In genomic region chr7:98085674-98086073, GRCh38 we compare ENCODE assay signal across 1 cellular context.
TF ChIP-seq lines count a peak whose summit lies in the region.

No MANE protein-coding gene starts in this region.

TF ChIP-seq in GM23338, 12 proteins besides CTCF, POLR2A, EP300 and RAD21:
- TF ChIP-seq ZNF462 (CRISPR knock-in tag; IDR thresholded peaks at IDR 0.05) (no peak), ETS1 (IDR thresholded peaks at IDR 0.05) (no peak), ZNF114 (CRISPR knock-in tag; IDR thresholded peaks at IDR 0.05) (no peak)
